1 cellular context compared by ENCODE assay signal in genomic region chr4:165715211-165715610, GRCh38.
TF ChIP-seq lines count a peak whose summit lies in the region.

No MANE protein-coding gene starts in this region.

TF ChIP-seq in GM23338, 12 proteins besides CTCF, POLR2A, EP300 and RAD21 (continued from another document):
- TF ChIP-seq ZNF462 (CRISPR knock-in tag; IDR thresholded peaks at IDR 0.05) (no peak), EZH2 (IDR thresholded peaks at IDR 0.05; ENCODE audit: low read depth, unreplicated experiment) (no peak), ZNF114 (CRISPR knock-in tag; IDR thresholded peaks at IDR 0.05) (no peak), STAT1 (IDR thresholded peaks at IDR 0.05; ENCODE audit: unreplicated experiment) (no peak)
